In the genomic region with DNA sequence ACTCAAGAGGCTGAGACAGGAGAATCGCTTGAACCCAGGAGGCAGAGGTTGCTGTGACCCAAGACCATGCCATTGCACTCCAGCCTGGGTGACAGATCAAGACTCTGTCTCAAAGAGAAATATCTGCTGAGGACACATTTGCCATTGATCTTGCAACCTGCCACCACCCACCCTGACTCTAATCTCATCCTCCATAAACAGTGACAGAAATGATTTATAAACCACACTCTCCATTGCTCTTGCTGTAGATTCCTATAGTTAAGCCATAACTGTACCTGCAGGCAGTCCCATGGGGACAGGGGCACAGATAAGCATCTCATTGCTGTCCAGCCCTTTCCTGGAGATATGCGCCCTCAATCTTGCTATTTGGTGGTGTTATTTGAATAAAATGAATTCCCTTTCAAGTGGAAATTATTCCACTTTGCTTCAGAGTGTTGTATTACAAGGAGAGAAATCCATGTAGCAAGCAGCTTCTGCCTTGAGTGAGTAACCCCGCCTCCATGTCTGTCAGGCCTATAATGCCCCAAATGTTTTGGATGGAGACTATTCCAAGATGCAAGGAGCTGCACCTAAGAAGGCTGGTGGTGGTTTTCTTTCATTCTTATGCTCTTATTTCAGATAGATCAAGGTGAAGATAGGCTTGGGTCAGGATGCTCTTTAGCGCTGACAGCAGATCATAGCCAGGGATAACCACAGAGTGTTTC, we compare ENCODE assay signal across 15 cellular contexts. TPM values are rescaled to one million over a fixed set of nuclear protein-coding genes. Genes with fewer than 3 reads are reported as not detected.
DNase-seq lines count a peak whose midpoint lies in the region; ATAC-seq and TF ChIP-seq lines count a peak whose summit lies in the region.
"Had no signal": no experiment of that assay in that cellular context is flagged by ENCODE, and none has a peak within 500 bp of the region (broad histone marks: within the 10 kb centered on the region; RNA-seq: fewer than 3 reads in every experiment).

No MANE protein-coding gene starts in this region.

- POLR2A ChIA-PET in HEK293T (lab: Yijun Ruan, JAX), result no interaction called here

- peaks cover 66% of the 10 kb centered on the region for H3K4me1 Mint-ChIP-seq in brain

- peaks cover 47% of the 10 kb centered on the region for H3K27me3 Mint-ChIP-seq in brain

- TF ChIP-seq CTCF in brain (conservative IDR thresholded peaks at IDR 0.05), result no peak

- peak; percentile 48 to 82 for DNase-seq in NCI-H524 (lab: John Stamatoyannopoulos, UW)
- DNase-seq in NCI-H524 treated with DMSO at 0.1 percent for 48 hours (lab: John Stamatoyannopoulos, UW), result no peak
- DNase-seq in HEK293T (ENCODE audit: extremely low spot score), result no peak
- peak; percentile 14 for DNase-seq in occipital lobe (lab: John Stamatoyannopoulos, UW)
- no peak for DNase-seq in HPDE6-E6E7 (ENCODE audit: extremely low spot score)
- DNase-seq in germinal center (ENCODE audit: low spot score), result no peak
- DNase-seq: CD8-positive, alpha-beta memory T cell; EL; NCI-H1048; NCI-H146 had no signal

- H3K27ac Mint-ChIP-seq in brain, result peak overlapping the region; percentile 15 to 90 (median 82)
- H3K27ac Mint-ChIP-seq: CD8-positive, alpha-beta memory T cell had no signal

- peaks cover 0 to 2% (median 0%) of the 10 kb centered on the region in 5 experiments for H3K9me3 Mint-ChIP-seq in brain
- H3K9me3 Mint-ChIP-seq: CD8-positive, alpha-beta memory T cell had no signal

- CTCF ChIA-PET in HEK293T (lab: Yijun Ruan, JAX), result interaction anchor here (0.6 to 2.6 kb wide), 3 partner anchors 46 to 171 kb away, joined by 3 to 9 read pairs (median 3); a partner anchor contains a TSS

- H3K36me3 Mint-ChIP-seq in brain, result no peaks in the 10 kb centered on the region
- H3K36me3 Mint-ChIP-seq: CD8-positive, alpha-beta memory T cell had no signal

- peak overlapping the region; percentile 9 to 94 (median 59) for H3K4me3 Mint-ChIP-seq in brain
- H3K4me3 Mint-ChIP-seq: CD8-positive, alpha-beta memory T cell had no signal

- no peak for ATAC-seq in GM21717 (IDR thresholded peaks at IDR 0.05; ENCODE audit: unreplicated experiment)
- ATAC-seq: HepG2 had no signal

TF ChIP-seq in HEK293T, 16 proteins besides CTCF, POLR2A, EP300 and RAD21:
- TF ChIP-seq, protein P1, sequence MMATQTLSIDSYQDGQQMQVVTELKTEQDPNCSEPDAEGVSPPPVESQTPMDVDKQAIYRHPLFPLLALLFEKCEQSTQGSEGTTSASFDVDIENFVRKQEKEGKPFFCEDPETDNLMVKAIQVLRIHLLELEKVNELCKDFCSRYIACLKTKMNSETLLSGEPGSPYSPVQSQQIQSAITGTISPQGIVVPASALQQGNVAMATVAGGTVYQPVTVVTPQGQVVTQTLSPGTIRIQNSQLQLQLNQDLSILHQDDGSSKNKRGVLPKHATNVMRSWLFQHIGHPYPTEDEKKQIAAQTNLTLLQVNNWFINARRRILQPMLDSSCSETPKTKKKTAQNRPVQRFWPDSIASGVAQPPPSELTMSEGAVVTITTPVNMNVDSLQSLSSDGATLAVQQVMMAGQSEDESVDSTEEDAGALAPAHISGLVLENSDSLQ (IDR thresholded peaks at IDR 0.05), result peak; percentile 72
- TF ChIP-seq L3MBTL2 (conservative IDR thresholded peaks at IDR 0.05), result no peak

RNA-seq across cellular contexts. Expression of a gene that starts 3.0 kb away (rescaled TPM):
- 30.2 TPM for polyA plus RNA-seq in brain (ENCODE audit: insufficient read depth, low read depth, low replicate concordance)
- 12.0 TPM for total RNA-seq in occipital lobe
- total RNA-seq: CD8-positive, alpha-beta memory T cell; HepG2; MCF 10A; NCI-H460 had no signal
- polyA plus RNA-seq: CD8-positive, alpha-beta memory T cell; HepG2 had no signal

RNA-seq across cellular contexts. Expression of a gene that starts 37.0 kb away (rescaled TPM):
- polyA plus RNA-seq in brain (ENCODE audit: insufficient read depth, low read depth, low replicate concordance), result 53.6 TPM
- total RNA-seq in occipital lobe, result 10.8 TPM
- total RNA-seq: NCI-H460 had no signal

RNA-seq across cellular contexts. Expression of a gene that starts 46.5 kb away (rescaled TPM):
- 18.4 TPM for polyA plus RNA-seq in brain (ENCODE audit: insufficient read depth, low read depth, low replicate concordance)
- total RNA-seq in occipital lobe, result 44.5 TPM

Comparison
In these comparisons a context has a peak if more than half of its experiments do, and no peak if none do; other contexts are left out.
1. DNase-seq: peak in NCI-H524 (2 of 2) and occipital lobe (single experiment); none in NCI-H524 treated with DMSO at 0.1 percent for 48 hours (single experiment), HEK293T (single experiment), HPDE6-E6E7 (single experiment) and germinal center (single experiment).